In genomic region chr11:130436171-130436570, GRCh38 we compare ENCODE assay signal across 21 cellular contexts. TPM values are rescaled to one million over a fixed set of nuclear protein-coding genes. Genes with fewer than 3 reads are reported as not detected.
DNase-seq lines count a peak whose midpoint lies in the region; FAIRE-seq and TF ChIP-seq lines count a peak whose summit lies in the region.
"Had no signal": no experiment of that assay in that cellular context is flagged by ENCODE, and none has a peak within 500 bp of the region (broad histone marks: within the 10 kb centered on the region; RNA-seq: fewer than 3 reads in every experiment).

No MANE protein-coding gene starts in this region.

- peaks cover 12% of the 10 kb centered on the region for H3K4me1 Mint-ChIP-seq in MCF 10A (ENCODE audit: insufficient read depth, unreplicated experiment)
- H3K4me1 Mint-ChIP-seq in astrocyte (ENCODE audit: low read depth, unreplicated experiment): peaks cover 14% of the 10 kb centered on the region
- H3K4me1 Mint-ChIP-seq in activated T-helper 2 cell treated with anti-CD3 and anti-CD28 coated beads, Interferon-gamma antibody, Interleukin-2, Interleukin-4, amounts not matched to agents 10 μg/mL and 5 μg/mL and 100 μg/mL, durations not matched to agents 14 hours and 24 hours and 36 hours (ENCODE audit: low read depth): peaks cover 31% of the 10 kb centered on the region

- DNase-seq in mammary epithelial cell (no peak), MCF 10A (ENCODE audit: unreplicated experiment) (no peak), astrocyte (ENCODE audit: low read depth) (no peak), SKM-1 (lab: John Stamatoyannopoulos, UW; ENCODE audit: unreplicated experiment) (no peak), HPDE6-E6E7 (ENCODE audit: extremely low spot score) (no peak)
- no peak for DNase-seq in activated T-helper 2 cell treated with anti-CD3 and anti-CD28 coated beads, Interferon-gamma antibody, Interleukin-2, Interleukin-4, amounts not matched to agents 10 μg/mL and 5 μg/mL and 100 μg/mL, durations not matched to agents 14 hours and 24 hours and 36 hours (ENCODE audit: low spot score)
- DNase-seq in stimulated activated CD4-positive, alpha-beta T cell treated with anti-CD3 and anti-CD28 coated beads, Interleukin-4, amount 100 ng/mL, for 4 hours: no peak
- DNase-seq: 8988T, Caco-2, DMS53, NCI-H1417 treated with DMSO at 0.1 percent for 48 hours, NCI-H2029, NCI-H2171 treated with DMSO at 0.1 percent for 48 hours, NCI-H774, SIG-M5 had no signal

- no peaks in the 10 kb centered on the region for H3K36me3 ChIP-seq in mammary epithelial cell (ENCODE audit: insufficient read depth, low read length)
- H3K36me3 ChIP-seq in astrocyte (ENCODE audit: insufficient read depth, low read length): no peaks in the 10 kb centered on the region
- no peaks in the 10 kb centered on the region for H3K36me3 ChIP-seq in muscle layer of colon (ENCODE audit: insufficient read depth, low read length)

- no peaks in the 10 kb centered on the region for H3K9me3 Mint-ChIP-seq in MCF 10A (ENCODE audit: unreplicated experiment)
- H3K9me3 Mint-ChIP-seq in astrocyte (ENCODE audit: unreplicated experiment): peaks cover 15% of the 10 kb centered on the region
- no peaks in the 10 kb centered on the region for H3K9me3 Mint-ChIP-seq in activated T-helper 2 cell treated with anti-CD3 and anti-CD28 coated beads, Interferon-gamma antibody, Interleukin-2, Interleukin-4, amounts not matched to agents 10 μg/mL and 5 μg/mL and 100 μg/mL, durations not matched to agents 14 hours and 24 hours and 36 hours

- no peaks in the 10 kb centered on the region for H4K20me1 ChIP-seq in mammary epithelial cell (ENCODE audit: insufficient read depth, low read length)
- no peaks in the 10 kb centered on the region for H4K20me1 ChIP-seq in astrocyte (ENCODE audit: insufficient read depth, low read length)

- H3K4me3 ChIP-seq in mammary epithelial cell (replicated peaks in 1 of 3; ENCODE audit: insufficient read depth in 1 of 3, low read depth in 2 of 3, low read length in 3 of 3) (no peak overlapping the region), astrocyte (ENCODE audit: insufficient read depth, low read depth, low read length) (no peak overlapping the region), muscle layer of colon (ENCODE audit: low read depth in 1 of 2, low read length in 2 of 2) (no peak overlapping the region)

- dilution Hi-C loops in mammary epithelial cell (cut with HindIII; ENCODE audit: low sequenced_read_pairs): no loop called here

- H3K27ac ChIP-seq in mammary epithelial cell (ENCODE audit: insufficient read depth, low read depth, low read length) (no peak overlapping the region), astrocyte (ENCODE audit: low read depth, low read length) (no peak overlapping the region), muscle layer of colon (ENCODE audit: low read depth, low read length) (peak overlapping the region; percentile 17)
- H3K27ac ChIP-seq: KMS-11 had no signal

- intact Hi-C loops in mammary epithelial cell (cut with micrococcal nuclease): loop anchor here (5.0 kb wide), 2 partner anchors 101 to 241 kb away; no protein-coding TSS in a partner anchor
- intact Hi-C loops in MCF 10A (cut with micrococcal nuclease): loop anchor here (10.0 kb wide), 1 partner anchor 511 kb away; no protein-coding TSS in a partner anchor
- intact Hi-C loops in activated T-helper 2 cell treated with anti-CD3 and anti-CD28 coated beads, Interferon-gamma antibody, Interleukin-2, Interleukin-4, amounts not matched to agents 10 μg/mL and 5 μg/mL and 100 μg/mL, durations not matched to agents 14 hours and 24 hours and 36 hours (cut with micrococcal nuclease): no loop called here

- POLR2A ChIA-PET in MCF 10A (lab: Yijun Ruan, JAX): interaction anchor here (0.9 kb wide), 1 partner anchor 391 kb away, joined by 3 read pairs; no protein-coding TSS in a partner anchor

- BruUV-seq in mammary epithelial cell (replicated peaks; lab: Mats Ljungman, UMichigan): no TSS peak
- no TSS peak for BruUV-seq in MCF 10A (replicated peaks; lab: Mats Ljungman, UMichigan)

- H3K36me3 Mint-ChIP-seq in MCF 10A (ENCODE audit: insufficient read depth, unreplicated experiment): no peaks in the 10 kb centered on the region
- peaks cover 5% of the 10 kb centered on the region for H3K36me3 Mint-ChIP-seq in astrocyte (ENCODE audit: low read depth, unreplicated experiment)
- H3K36me3 Mint-ChIP-seq in activated T-helper 2 cell treated with anti-CD3 and anti-CD28 coated beads, Interferon-gamma antibody, Interleukin-2, Interleukin-4, amounts not matched to agents 10 μg/mL and 5 μg/mL and 100 μg/mL, durations not matched to agents 14 hours and 24 hours and 36 hours (ENCODE audit: low read depth): peaks cover 4% of the 10 kb centered on the region
- H3K36me3 Mint-ChIP-seq: CD14-positive monocyte had no signal

- H3K27me3 Mint-ChIP-seq in MCF 10A (ENCODE audit: insufficient read depth, unreplicated experiment) (peaks cover 5% of the 10 kb centered on the region), astrocyte (ENCODE audit: low read depth, unreplicated experiment) (peaks cover 14% of the 10 kb centered on the region)
- H3K27me3 Mint-ChIP-seq in activated T-helper 2 cell treated with anti-CD3 and anti-CD28 coated beads, Interferon-gamma antibody, Interleukin-2, Interleukin-4, amounts not matched to agents 10 μg/mL and 5 μg/mL and 100 μg/mL, durations not matched to agents 14 hours and 24 hours and 36 hours (ENCODE audit: low read depth): peaks cover 8% of the 10 kb centered on the region

- H3K79me2 ChIP-seq in mammary epithelial cell (ENCODE audit: insufficient read depth, low read length) (no peaks in the 10 kb centered on the region), astrocyte (ENCODE audit: insufficient read depth, low read length) (no peaks in the 10 kb centered on the region)

- H2AFZ ChIP-seq in mammary epithelial cell (ENCODE audit: low read depth, low read length) (peak overlapping the region; percentile 10), astrocyte (ENCODE audit: low read depth, low read length) (no peak overlapping the region)
- H2AFZ ChIP-seq: GM23248 had no signal

- H3K4me1 ChIP-seq in mammary epithelial cell (ENCODE audit: insufficient read depth, low read length): peaks cover 27% of the 10 kb centered on the region
- H3K4me1 ChIP-seq in astrocyte (ENCODE audit: insufficient read depth, low read length): peaks cover 13% of the 10 kb centered on the region
- H3K4me1 ChIP-seq in muscle layer of colon (ENCODE audit: insufficient read depth, low read length): peaks cover 7% of the 10 kb centered on the region
- H3K4me1 ChIP-seq: Caco-2 had no signal

- 98% methylated on average over 3 of the region's 3 CpGs for WGBS in mammary epithelial cell (ENCODE audit: low coverage, missing lambda C conversion rate)

- H3K9ac ChIP-seq in mammary epithelial cell (ENCODE audit: insufficient read depth, low read length) (no peak overlapping the region), astrocyte (ENCODE audit: low read length) (no peak overlapping the region), muscle layer of colon (ENCODE audit: low read length) (no peak overlapping the region)
- H3K9ac ChIP-seq: KMS-11 had no signal

- H3K4me3 Mint-ChIP-seq in MCF 10A (ENCODE audit: unreplicated experiment): no peak overlapping the region
- no peak overlapping the region for H3K4me3 Mint-ChIP-seq in astrocyte (ENCODE audit: unreplicated experiment)
- no peak overlapping the region for H3K4me3 Mint-ChIP-seq in activated T-helper 2 cell treated with anti-CD3 and anti-CD28 coated beads, Interferon-gamma antibody, Interleukin-2, Interleukin-4, amounts not matched to agents 10 μg/mL and 5 μg/mL and 100 μg/mL, durations not matched to agents 14 hours and 24 hours and 36 hours (ENCODE audit: low read depth)
- H3K4me3 Mint-ChIP-seq: CD14-positive monocyte had no signal

- TF ChIP-seq CTCF in mammary epithelial cell (conservative IDR thresholded peaks at IDR 0.05 in 1 of 2, IDR thresholded peaks at IDR 0.05 in 1 of 2; ENCODE audit: extremely low read depth in 1 of 2, insufficient read depth in 1 of 2, low read depth in 1 of 2, low read length in 2 of 2) (no peak), MCF 10A (IDR thresholded peaks at IDR 0.05; ENCODE audit: unreplicated experiment) (no peak), astrocyte (IDR thresholded peaks at IDR 0.05; ENCODE audit: insufficient read depth, low read depth, low read length) (no peak)

- H3K9me3 ChIP-seq in mammary epithelial cell (replicated peaks; ENCODE audit: insufficient read depth, low read length) (no peaks in the 10 kb centered on the region), astrocyte (ENCODE audit: insufficient read depth, low read depth, low read length) (no peaks in the 10 kb centered on the region), muscle layer of colon (ENCODE audit: low read length) (no peaks in the 10 kb centered on the region)

- FAIRE-seq in astrocyte (lab: Jason Lieb, UNC): no peak
- FAIRE-seq: GM12892 had no signal

- in situ Hi-C loops in mammary epithelial cell (cut with MboI; ENCODE audit: low sequenced_read_pairs in 2 of 2): loop anchor here in 1 of 2 donors (5.0 to 10.0 kb wide), 2 partner anchors 391 to 419 kb away; no protein-coding TSS in a partner anchor

- H3K27ac Mint-ChIP-seq in MCF 10A (ENCODE audit: low read depth, unreplicated experiment) (no peak overlapping the region), astrocyte (ENCODE audit: unreplicated experiment) (peak overlapping the region; percentile 30)
- no peak overlapping the region for H3K27ac Mint-ChIP-seq in activated T-helper 2 cell treated with anti-CD3 and anti-CD28 coated beads, Interferon-gamma antibody, Interleukin-2, Interleukin-4, amounts not matched to agents 10 μg/mL and 5 μg/mL and 100 μg/mL, durations not matched to agents 14 hours and 24 hours and 36 hours
- H3K27ac Mint-ChIP-seq: CD14-positive monocyte had no signal

- CTCF ChIA-PET in mammary epithelial cell (lab: Charles Lee; ENCODE audit: low non-redundant PET): no interaction called here
- CTCF ChIA-PET in MCF 10A (lab: Yijun Ruan, JAX): interaction anchor here (0.8 to 25.6 kb wide), 5 partner anchors 9 to 460 kb away, joined by 5 to 1064 read pairs (median 132); partner anchors contain the start of gene ADAMTS15

- no peak overlapping the region for H3K4me2 ChIP-seq in mammary epithelial cell (ENCODE audit: insufficient read depth, low read depth, low read length)
- no peak overlapping the region for H3K4me2 ChIP-seq in astrocyte (ENCODE audit: low read length)
- H3K4me2 ChIP-seq: KMS-11 had no signal

- H3K27me3 ChIP-seq in mammary epithelial cell (ENCODE audit: insufficient read depth, low read length) (no peaks in the 10 kb centered on the region), astrocyte (ENCODE audit: insufficient read depth, low read length) (no peaks in the 10 kb centered on the region), muscle layer of colon (ENCODE audit: control insufficient read depth in 1 of 2, insufficient read depth in 2 of 2, low read length in 2 of 2) (no peaks in the 10 kb centered on the region)

RNA-seq across cellular contexts. Expression of gene ADAMTS8, which starts 7.8 kb away (rescaled TPM):
- under 1 TPM in 1 of 2 donors, not detected in 1; 0.17 TPM for total RNA-seq in mammary epithelial cell
- polyA plus RNA-seq in mammary epithelial cell: not detected
- polyA minus RNA-seq in mammary epithelial cell: not detected
- not detected in 2 replicates for total RNA-seq in MCF 10A (2022)
- total RNA-seq in astrocyte: 0.17 and 0.20 TPM in 2 replicates
- not detected in 2 replicates for total RNA-seq in activated T-helper 2 cell treated with anti-CD3 and anti-CD28 coated beads, Interferon-gamma antibody, Interleukin-2, Interleukin-4, amounts not matched to agents 10 μg/mL and 5 μg/mL and 100 μg/mL, durations not matched to agents 14 hours and 24 hours and 36 hours
- total RNA-seq: Caco-2, G401 had no signal
- polyA plus RNA-seq: CD14-positive monocyte had no signal

RNA-seq across cellular contexts. Expression of gene ADAMTS15, which starts 12.3 kb away (rescaled TPM):
- total RNA-seq in mammary epithelial cell (10 to 100 TPM in 1 of 2 donors, 1 to 10 TPM in 1; 2.4 to 16.5 TPM), MCF 10A (2022) (0.54 and 0.70 TPM in 2 replicates), astrocyte (10.0 and 13.8 TPM in 2 replicates)
- polyA plus RNA-seq in mammary epithelial cell: 0.79 TPM
- 1.1 TPM for polyA minus RNA-seq in mammary epithelial cell
- total RNA-seq in activated T-helper 2 cell treated with anti-CD3 and anti-CD28 coated beads, Interferon-gamma antibody, Interleukin-2, Interleukin-4, amounts not matched to agents 10 μg/mL and 5 μg/mL and 100 μg/mL, durations not matched to agents 14 hours and 24 hours and 36 hours: not detected in 2 replicates
- total RNA-seq: G401 had no signal
- polyA plus RNA-seq: CD14-positive monocyte had no signal
